In the genomic region with DNA sequence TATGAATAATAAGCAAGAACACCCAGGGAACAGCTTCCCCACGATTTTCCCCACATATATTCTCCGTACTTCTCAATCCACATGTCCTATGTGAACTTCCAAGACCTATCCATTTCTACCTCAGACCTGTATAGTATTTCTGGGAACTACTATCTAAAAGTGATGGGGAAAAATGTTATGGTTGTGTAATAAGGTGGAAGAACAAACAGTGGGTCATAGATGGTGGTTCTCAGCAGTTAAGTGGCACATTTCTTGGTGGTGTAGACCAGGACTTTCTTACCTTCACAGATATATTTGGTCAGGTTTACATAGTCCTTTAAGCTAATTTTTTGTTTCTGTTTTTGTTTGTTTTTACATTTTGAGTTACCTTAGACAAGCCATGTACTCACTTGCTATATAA, we compare ENCODE assay signal across 3 cellular contexts.
TF ChIP-seq lines count a peak whose summit lies in the region.

No MANE protein-coding gene starts in this region.

TF ChIP-seq in liver, 16 proteins besides CTCF, POLR2A, EP300 and RAD21:
- TF ChIP-seq RXRA (IDR thresholded peaks at IDR 0.05) = peak in 1 of 2 donors; percentile 33
- TF ChIP-seq, protein P1, sequence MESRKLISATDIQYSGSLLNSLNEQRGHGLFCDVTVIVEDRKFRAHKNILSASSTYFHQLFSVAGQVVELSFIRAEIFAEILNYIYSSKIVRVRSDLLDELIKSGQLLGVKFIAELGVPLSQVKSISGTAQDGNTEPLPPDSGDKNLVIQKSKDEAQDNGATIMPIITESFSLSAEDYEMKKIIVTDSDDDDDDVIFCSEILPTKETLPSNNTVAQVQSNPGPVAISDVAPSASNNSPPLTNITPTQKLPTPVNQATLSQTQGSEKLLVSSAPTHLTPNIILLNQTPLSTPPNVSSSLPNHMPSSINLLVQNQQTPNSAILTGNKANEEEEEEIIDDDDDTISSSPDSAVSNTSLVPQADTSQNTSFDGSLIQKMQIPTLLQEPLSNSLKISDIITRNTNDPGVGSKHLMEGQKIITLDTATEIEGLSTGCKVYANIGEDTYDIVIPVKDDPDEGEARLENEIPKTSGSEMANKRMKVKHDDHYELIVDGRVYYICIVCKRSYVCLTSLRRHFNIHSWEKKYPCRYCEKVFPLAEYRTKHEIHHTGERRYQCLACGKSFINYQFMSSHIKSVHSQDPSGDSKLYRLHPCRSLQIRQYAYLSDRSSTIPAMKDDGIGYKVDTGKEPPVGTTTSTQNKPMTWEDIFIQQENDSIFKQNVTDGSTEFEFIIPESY (IDR thresholded peaks at IDR 0.05) = no peak
- TF ChIP-seq YY1 (IDR thresholded peaks at IDR 0.05) = peak; percentile 47
- TF ChIP-seq FOXA2 (IDR thresholded peaks at IDR 0.05) = peak; percentile 13
- TF ChIP-seq, protein P2, sequence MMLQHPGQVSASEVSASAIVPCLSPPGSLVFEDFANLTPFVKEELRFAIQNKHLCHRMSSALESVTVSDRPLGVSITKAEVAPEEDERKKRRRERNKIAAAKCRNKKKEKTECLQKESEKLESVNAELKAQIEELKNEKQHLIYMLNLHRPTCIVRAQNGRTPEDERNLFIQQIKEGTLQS (IDR thresholded peaks at IDR 0.05) = no peak
- TF ChIP-seq JUND (IDR thresholded peaks at IDR 0.05) = no peak
- TF ChIP-seq NR2F2 (IDR thresholded peaks at IDR 0.05) = no peak
- TF ChIP-seq HNF4A (conservative IDR thresholded peaks at IDR 0.05) = peak in 1 of 2 donors; percentile 29
- no peak for TF ChIP-seq FOXA1 (IDR thresholded peaks at IDR 0.05)
- TF ChIP-seq EGR1 (IDR thresholded peaks at IDR 0.05; ENCODE audit: low read depth in 2 of 2) = peak in 1 of 2 donors; percentile 10
- no peak for TF ChIP-seq SP1 (IDR thresholded peaks at IDR 0.05)
- no peak for TF ChIP-seq GABPA (IDR thresholded peaks at IDR 0.05 in 1 of 2, conservative IDR thresholded peaks at IDR 0.05 in 1 of 2)
- TF ChIP-seq, protein P3, sequence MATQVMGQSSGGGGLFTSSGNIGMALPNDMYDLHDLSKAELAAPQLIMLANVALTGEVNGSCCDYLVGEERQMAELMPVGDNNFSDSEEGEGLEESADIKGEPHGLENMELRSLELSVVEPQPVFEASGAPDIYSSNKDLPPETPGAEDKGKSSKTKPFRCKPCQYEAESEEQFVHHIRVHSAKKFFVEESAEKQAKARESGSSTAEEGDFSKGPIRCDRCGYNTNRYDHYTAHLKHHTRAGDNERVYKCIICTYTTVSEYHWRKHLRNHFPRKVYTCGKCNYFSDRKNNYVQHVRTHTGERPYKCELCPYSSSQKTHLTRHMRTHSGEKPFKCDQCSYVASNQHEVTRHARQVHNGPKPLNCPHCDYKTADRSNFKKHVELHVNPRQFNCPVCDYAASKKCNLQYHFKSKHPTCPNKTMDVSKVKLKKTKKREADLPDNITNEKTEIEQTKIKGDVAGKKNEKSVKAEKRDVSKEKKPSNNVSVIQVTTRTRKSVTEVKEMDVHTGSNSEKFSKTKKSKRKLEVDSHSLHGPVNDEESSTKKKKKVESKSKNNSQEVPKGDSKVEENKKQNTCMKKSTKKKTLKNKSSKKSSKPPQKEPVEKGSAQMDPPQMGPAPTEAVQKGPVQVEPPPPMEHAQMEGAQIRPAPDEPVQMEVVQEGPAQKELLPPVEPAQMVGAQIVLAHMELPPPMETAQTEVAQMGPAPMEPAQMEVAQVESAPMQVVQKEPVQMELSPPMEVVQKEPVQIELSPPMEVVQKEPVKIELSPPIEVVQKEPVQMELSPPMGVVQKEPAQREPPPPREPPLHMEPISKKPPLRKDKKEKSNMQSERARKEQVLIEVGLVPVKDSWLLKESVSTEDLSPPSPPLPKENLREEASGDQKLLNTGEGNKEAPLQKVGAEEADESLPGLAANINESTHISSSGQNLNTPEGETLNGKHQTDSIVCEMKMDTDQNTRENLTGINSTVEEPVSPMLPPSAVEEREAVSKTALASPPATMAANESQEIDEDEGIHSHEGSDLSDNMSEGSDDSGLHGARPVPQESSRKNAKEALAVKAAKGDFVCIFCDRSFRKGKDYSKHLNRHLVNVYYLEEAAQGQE (IDR thresholded peaks at IDR 0.05) = peak; percentile 20
- TF ChIP-seq, protein P4, sequence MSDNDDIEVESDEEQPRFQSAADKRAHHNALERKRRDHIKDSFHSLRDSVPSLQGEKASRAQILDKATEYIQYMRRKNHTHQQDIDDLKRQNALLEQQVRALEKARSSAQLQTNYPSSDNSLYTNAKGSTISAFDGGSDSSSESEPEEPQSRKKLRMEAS (IDR thresholded peaks at IDR 0.05) = no peak
- no peak for TF ChIP-seq HNF4G (IDR thresholded peaks at IDR 0.05)
TF ChIP-seq in liver: peak in this region for 6.

TF ChIP-seq in HepG2, 621 proteins besides CTCF, POLR2A, EP300 and RAD21 (continues in another document):
- no peak for TF ChIP-seq YEATS4 (CRISPR knock-in tag; IDR thresholded peaks at IDR 0.05; ENCODE audit: borderline replicate concordance)
- TF ChIP-seq SNRNP70 (IDR thresholded peaks at IDR 0.05; ENCODE audit: low read depth, low read length) = no peak
- no peak for TF ChIP-seq NR2F1 (CRISPR knock-in tag; IDR thresholded peaks at IDR 0.05)
- TF ChIP-seq HDAC6 (IDR thresholded peaks at IDR 0.05; ENCODE audit: low read depth, low read length) = no peak
- TF ChIP-seq KAT7 (CRISPR knock-in tag; IDR thresholded peaks at IDR 0.05; ENCODE audit: borderline replicate concordance) = no peak
- no peak for TF ChIP-seq RXRB (CRISPR knock-in tag; IDR thresholded peaks at IDR 0.05; ENCODE audit: borderline replicate concordance)
- TF ChIP-seq, protein P5, sequence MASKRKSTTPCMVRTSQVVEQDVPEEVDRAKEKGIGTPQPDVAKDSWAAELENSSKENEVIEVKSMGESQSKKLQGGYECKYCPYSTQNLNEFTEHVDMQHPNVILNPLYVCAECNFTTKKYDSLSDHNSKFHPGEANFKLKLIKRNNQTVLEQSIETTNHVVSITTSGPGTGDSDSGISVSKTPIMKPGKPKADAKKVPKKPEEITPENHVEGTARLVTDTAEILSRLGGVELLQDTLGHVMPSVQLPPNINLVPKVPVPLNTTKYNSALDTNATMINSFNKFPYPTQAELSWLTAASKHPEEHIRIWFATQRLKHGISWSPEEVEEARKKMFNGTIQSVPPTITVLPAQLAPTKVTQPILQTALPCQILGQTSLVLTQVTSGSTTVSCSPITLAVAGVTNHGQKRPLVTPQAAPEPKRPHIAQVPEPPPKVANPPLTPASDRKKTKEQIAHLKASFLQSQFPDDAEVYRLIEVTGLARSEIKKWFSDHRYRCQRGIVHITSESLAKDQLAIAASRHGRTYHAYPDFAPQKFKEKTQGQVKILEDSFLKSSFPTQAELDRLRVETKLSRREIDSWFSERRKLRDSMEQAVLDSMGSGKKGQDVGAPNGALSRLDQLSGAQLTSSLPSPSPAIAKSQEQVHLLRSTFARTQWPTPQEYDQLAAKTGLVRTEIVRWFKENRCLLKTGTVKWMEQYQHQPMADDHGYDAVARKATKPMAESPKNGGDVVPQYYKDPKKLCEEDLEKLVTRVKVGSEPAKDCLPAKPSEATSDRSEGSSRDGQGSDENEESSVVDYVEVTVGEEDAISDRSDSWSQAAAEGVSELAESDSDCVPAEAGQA (IDR thresholded peaks at IDR 0.05; ENCODE audit: low read depth) = no peak
- TF ChIP-seq, protein P5 (CRISPR knock-in tag; IDR thresholded peaks at IDR 0.05; ENCODE audit: borderline replicate concordance) = no peak
- no peak for TF ChIP-seq SRSF1 (optimal IDR thresholded peaks at IDR 0.05; ENCODE audit: low read depth, low read length)
- no peak for TF ChIP-seq ZNF20 (CRISPR knock-in tag; IDR thresholded peaks at IDR 0.05)

TF ChIP-seq in H1, 55 proteins besides CTCF, POLR2A, EP300 and RAD21:
- TF ChIP-seq CREB1 (IDR thresholded peaks at IDR 0.05) = no peak
- no peak for TF ChIP-seq KDM5A (IDR thresholded peaks at IDR 0.05; ENCODE audit: low read length)
- no peak for TF ChIP-seq SP4 (IDR thresholded peaks at IDR 0.05; ENCODE audit: low read length)
- TF ChIP-seq RBBP5 (IDR thresholded peaks at IDR 0.05; ENCODE audit: borderline replicate concordance, low read depth, low read length) = no peak
- no peak for TF ChIP-seq TEAD4 (IDR thresholded peaks at IDR 0.05; ENCODE audit: low read depth, low read length)
- TF ChIP-seq, protein P2 (IDR thresholded peaks at IDR 0.05; ENCODE audit: insufficient read depth, low read depth, low read length) = no peak
- no peak for TF ChIP-seq CBX5 (IDR thresholded peaks at IDR 0.05; ENCODE audit: low read depth, low read length)
- TF ChIP-seq, protein P6, sequence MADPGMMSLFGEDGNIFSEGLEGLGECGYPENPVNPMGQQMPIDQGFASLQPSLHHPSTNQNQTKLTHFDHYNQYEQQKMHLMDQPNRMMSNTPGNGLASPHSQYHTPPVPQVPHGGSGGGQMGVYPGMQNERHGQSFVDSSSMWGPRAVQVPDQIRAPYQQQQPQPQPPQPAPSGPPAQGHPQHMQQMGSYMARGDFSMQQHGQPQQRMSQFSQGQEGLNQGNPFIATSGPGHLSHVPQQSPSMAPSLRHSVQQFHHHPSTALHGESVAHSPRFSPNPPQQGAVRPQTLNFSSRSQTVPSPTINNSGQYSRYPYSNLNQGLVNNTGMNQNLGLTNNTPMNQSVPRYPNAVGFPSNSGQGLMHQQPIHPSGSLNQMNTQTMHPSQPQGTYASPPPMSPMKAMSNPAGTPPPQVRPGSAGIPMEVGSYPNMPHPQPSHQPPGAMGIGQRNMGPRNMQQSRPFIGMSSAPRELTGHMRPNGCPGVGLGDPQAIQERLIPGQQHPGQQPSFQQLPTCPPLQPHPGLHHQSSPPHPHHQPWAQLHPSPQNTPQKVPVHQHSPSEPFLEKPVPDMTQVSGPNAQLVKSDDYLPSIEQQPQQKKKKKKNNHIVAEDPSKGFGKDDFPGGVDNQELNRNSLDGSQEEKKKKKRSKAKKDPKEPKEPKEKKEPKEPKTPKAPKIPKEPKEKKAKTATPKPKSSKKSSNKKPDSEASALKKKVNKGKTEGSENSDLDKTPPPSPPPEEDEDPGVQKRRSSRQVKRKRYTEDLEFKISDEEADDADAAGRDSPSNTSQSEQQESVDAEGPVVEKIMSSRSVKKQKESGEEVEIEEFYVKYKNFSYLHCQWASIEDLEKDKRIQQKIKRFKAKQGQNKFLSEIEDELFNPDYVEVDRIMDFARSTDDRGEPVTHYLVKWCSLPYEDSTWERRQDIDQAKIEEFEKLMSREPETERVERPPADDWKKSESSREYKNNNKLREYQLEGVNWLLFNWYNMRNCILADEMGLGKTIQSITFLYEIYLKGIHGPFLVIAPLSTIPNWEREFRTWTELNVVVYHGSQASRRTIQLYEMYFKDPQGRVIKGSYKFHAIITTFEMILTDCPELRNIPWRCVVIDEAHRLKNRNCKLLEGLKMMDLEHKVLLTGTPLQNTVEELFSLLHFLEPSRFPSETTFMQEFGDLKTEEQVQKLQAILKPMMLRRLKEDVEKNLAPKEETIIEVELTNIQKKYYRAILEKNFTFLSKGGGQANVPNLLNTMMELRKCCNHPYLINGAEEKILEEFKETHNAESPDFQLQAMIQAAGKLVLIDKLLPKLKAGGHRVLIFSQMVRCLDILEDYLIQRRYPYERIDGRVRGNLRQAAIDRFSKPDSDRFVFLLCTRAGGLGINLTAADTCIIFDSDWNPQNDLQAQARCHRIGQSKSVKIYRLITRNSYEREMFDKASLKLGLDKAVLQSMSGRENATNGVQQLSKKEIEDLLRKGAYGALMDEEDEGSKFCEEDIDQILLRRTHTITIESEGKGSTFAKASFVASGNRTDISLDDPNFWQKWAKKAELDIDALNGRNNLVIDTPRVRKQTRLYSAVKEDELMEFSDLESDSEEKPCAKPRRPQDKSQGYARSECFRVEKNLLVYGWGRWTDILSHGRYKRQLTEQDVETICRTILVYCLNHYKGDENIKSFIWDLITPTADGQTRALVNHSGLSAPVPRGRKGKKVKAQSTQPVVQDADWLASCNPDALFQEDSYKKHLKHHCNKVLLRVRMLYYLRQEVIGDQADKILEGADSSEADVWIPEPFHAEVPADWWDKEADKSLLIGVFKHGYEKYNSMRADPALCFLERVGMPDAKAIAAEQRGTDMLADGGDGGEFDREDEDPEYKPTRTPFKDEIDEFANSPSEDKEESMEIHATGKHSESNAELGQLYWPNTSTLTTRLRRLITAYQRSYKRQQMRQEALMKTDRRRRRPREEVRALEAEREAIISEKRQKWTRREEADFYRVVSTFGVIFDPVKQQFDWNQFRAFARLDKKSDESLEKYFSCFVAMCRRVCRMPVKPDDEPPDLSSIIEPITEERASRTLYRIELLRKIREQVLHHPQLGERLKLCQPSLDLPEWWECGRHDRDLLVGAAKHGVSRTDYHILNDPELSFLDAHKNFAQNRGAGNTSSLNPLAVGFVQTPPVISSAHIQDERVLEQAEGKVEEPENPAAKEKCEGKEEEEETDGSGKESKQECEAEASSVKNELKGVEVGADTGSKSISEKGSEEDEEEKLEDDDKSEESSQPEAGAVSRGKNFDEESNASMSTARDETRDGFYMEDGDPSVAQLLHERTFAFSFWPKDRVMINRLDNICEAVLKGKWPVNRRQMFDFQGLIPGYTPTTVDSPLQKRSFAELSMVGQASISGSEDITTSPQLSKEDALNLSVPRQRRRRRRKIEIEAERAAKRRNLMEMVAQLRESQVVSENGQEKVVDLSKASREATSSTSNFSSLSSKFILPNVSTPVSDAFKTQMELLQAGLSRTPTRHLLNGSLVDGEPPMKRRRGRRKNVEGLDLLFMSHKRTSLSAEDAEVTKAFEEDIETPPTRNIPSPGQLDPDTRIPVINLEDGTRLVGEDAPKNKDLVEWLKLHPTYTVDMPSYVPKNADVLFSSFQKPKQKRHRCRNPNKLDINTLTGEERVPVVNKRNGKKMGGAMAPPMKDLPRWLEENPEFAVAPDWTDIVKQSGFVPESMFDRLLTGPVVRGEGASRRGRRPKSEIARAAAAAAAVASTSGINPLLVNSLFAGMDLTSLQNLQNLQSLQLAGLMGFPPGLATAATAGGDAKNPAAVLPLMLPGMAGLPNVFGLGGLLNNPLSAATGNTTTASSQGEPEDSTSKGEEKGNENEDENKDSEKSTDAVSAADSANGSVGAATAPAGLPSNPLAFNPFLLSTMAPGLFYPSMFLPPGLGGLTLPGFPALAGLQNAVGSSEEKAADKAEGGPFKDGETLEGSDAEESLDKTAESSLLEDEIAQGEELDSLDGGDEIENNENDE (IDR thresholded peaks at IDR 0.05; ENCODE audit: insufficient replicate concordance, low read length) = no peak
